ENCODE assay signal across 1 cellular context in the genomic region with DNA sequence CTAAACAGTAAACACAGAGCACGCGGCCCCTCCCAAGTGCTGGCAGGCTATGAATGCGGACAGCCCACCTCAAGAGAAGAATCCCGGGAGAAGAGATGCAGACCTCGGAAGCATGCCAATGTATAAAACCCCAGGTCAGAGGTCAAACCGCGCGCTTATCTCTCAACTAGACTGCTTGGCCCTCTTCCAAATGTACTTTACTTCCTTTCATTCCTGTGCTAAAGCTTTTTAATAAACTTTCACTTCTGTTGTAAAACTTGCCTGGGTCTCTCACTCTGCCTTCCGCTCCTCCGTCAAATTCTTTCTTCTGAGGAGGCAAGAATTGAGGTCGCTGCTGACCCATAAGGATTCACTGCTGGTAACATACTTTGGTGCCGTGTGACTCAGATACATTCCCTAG.
TF ChIP-seq lines count a peak whose summit lies in the region.

No MANE protein-coding gene starts in this region.

TF ChIP-seq in HepG2, 621 proteins besides CTCF, POLR2A, EP300 and RAD21 (continued from another document):
- TF ChIP-seq, protein P1, sequence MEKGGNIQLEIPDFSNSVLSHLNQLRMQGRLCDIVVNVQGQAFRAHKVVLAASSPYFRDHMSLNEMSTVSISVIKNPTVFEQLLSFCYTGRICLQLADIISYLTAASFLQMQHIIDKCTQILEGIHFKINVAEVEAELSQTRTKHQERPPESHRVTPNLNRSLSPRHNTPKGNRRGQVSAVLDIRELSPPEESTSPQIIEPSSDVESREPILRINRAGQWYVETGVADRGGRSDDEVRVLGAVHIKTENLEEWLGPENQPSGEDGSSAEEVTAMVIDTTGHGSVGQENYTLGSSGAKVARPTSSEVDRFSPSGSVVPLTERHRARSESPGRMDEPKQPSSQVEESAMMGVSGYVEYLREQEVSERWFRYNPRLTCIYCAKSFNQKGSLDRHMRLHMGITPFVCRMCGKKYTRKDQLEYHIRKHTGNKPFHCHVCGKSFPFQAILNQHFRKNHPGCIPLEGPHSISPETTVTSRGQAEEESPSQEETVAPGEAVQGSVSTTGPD (CRISPR knock-in tag; IDR thresholded peaks at IDR 0.05): no peak
- TF ChIP-seq RFXAP (CRISPR knock-in tag; IDR thresholded peaks at IDR 0.05; ENCODE audit: borderline replicate concordance): no peak
- TF ChIP-seq, protein P2, sequence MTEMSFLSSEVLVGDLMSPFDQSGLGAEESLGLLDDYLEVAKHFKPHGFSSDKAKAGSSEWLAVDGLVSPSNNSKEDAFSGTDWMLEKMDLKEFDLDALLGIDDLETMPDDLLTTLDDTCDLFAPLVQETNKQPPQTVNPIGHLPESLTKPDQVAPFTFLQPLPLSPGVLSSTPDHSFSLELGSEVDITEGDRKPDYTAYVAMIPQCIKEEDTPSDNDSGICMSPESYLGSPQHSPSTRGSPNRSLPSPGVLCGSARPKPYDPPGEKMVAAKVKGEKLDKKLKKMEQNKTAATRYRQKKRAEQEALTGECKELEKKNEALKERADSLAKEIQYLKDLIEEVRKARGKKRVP (CRISPR knock-in tag; IDR thresholded peaks at IDR 0.05): no peak
- TF ChIP-seq SAFB2 (CRISPR knock-in tag; IDR thresholded peaks at IDR 0.05; ENCODE audit: borderline replicate concordance, low read depth): no peak
